ENCODE assay signal across 7 cellular contexts in the genomic region with DNA sequence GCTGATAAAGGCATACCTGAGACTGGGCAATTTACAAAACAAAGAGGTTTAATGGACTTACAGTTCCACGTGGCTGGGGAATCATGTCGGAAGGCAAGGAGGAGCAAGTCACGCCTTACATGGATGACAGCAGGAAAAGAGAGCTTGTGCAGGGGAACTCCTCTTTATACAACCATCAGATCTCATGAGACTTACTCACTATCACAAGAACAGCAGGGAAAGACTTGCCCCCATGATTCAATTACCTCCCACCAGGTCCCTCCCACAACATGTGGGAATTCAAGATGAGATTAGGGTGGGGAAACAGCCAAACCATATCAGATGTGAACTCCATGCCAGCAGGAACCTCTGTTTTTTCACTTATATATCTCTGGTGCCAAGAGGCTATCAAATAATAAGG. TPM values are rescaled to one million over a fixed set of nuclear protein-coding genes. Genes with fewer than 3 reads are reported as not detected.
DNase-seq lines count a peak whose midpoint lies in the region; ATAC-seq, FAIRE-seq and TF ChIP-seq lines count a peak whose summit lies in the region.
"Not testable (repeated sequence)": the region's sequence is repeated elsewhere in the genome, so short reads cannot be mapped to it uniquely, and the experiment has no call there.

No MANE protein-coding gene starts in this region.

- H3K27me3 ChIP-seq in GM23338 (ENCODE audit: insufficient read depth); astrocyte (ENCODE audit: insufficient read depth, low read length); endodermal cell (ENCODE audit: control insufficient read depth, insufficient read depth, low read length, poor library complexity, severe bottlenecking); gastrocnemius medialis; aorta (ENCODE audit: control insufficient read depth in 1 of 2, insufficient read depth in 2 of 2, low read length in 1 of 2): not testable (repeated sequence)

- FAIRE-seq in astrocyte (lab: Jason Lieb, UNC), result not testable (repeated sequence)

- not testable (repeated sequence) for H3K4me3 Mint-ChIP-seq in GM23338; T-helper 17 cell; astrocyte (ENCODE audit: unreplicated experiment); endodermal cell

- H3K79me2 ChIP-seq in GM23338 (replicated peaks; ENCODE audit: insufficient read depth); astrocyte (ENCODE audit: insufficient read depth, low read length): not testable (repeated sequence)

- H3F3A ChIP-seq in GM23338 (replicated peaks; ENCODE audit: low read depth), result not testable (repeated sequence)

- intact Hi-C loops in gastrocnemius medialis (cut with DNase I; ENCODE audit: low total_unique reads), result not testable (repeated sequence)
- intact Hi-C loops in aorta (cut with DNase I), result loop anchor here in 1 of 2 donors (5.0 kb wide), 1 partner anchor 43 kb away; no protein-coding TSS in a partner anchor

- in situ Hi-C loops in gastrocnemius medialis (cut with MboI; ENCODE audit: low sequenced_read_pairs in 4 of 4), result not testable (repeated sequence)

- ATAC-seq in GM23338; T-helper 17 cell; gastrocnemius medialis; aorta (ENCODE audit: low FRiP score): not testable (repeated sequence)

- 46% methylated on average over 2 to 3 of the region's 3 CpGs for WGBS in endodermal cell (ENCODE audit: insufficient coverage in 1 of 2, insufficient read length in 1 of 2), 2 experiments
- WGBS in aorta, 2 donors, result 46 to 62% methylated on average over 3 of the region's 3 CpGs

- not testable (repeated sequence) for H3K27me3 Mint-ChIP-seq in GM23338 (ENCODE audit: insufficient read depth, low read depth, poor library complexity); astrocyte (ENCODE audit: low read depth, unreplicated experiment); endodermal cell (ENCODE audit: insufficient read depth)
- peaks cover 66% of the 10 kb centered on the region for H3K27me3 Mint-ChIP-seq in T-helper 17 cell

- DNase-seq in GM23338 (ENCODE audit: low spot score); T-helper 17 cell; gastrocnemius medialis; aorta: not testable (repeated sequence)
- DNase-seq in NCI-H82 (lab: John Stamatoyannopoulos, UW) (peak; percentile 42), astrocyte (ENCODE audit: low read depth) (peak; percentile 36), endodermal cell (peak; percentile 71)

- TF ChIP-seq CTCF in GM23338 (conservative IDR thresholded peaks at IDR 0.05; ENCODE audit: low read depth in 2 of 2); astrocyte (IDR thresholded peaks at IDR 0.05; ENCODE audit: insufficient read depth, low read depth, low read length); endodermal cell (conservative IDR thresholded peaks at IDR 0.05); gastrocnemius medialis (IDR thresholded peaks at IDR 0.05 in 4 of 5, conservative IDR thresholded peaks at IDR 0.05 in 1 of 5): not testable (repeated sequence)

- peaks cover 20% of the 10 kb centered on the region for H3K4me1 ChIP-seq in GM23338 (ENCODE audit: insufficient read depth)
- H3K4me1 ChIP-seq in astrocyte (ENCODE audit: insufficient read depth, low read length); endodermal cell (ENCODE audit: control insufficient read depth, insufficient read depth, low read length); aorta (ENCODE audit: control insufficient read depth in 1 of 2, insufficient read depth in 2 of 2, low read length in 2 of 2): not testable (repeated sequence)
- peaks cover 8 to 11% of the 10 kb centered on the region in 2 donors for H3K4me1 ChIP-seq in gastrocnemius medialis

- H3K9ac ChIP-seq in astrocyte (ENCODE audit: low read length); endodermal cell (ENCODE audit: extremely low read depth, low read length, poor library complexity, severe bottlenecking): not testable (repeated sequence)

- H2AFZ ChIP-seq in GM23338; astrocyte (ENCODE audit: low read depth, low read length): not testable (repeated sequence)

- not testable (repeated sequence) for H3K27ac ChIP-seq in GM23338 (ENCODE audit: low read depth); astrocyte (ENCODE audit: low read depth, low read length); endodermal cell (ENCODE audit: low read depth, low read length)
- peak overlapping the region; percentile 65 to 84 (median 72) for H3K27ac ChIP-seq in gastrocnemius medialis
- peak overlapping the region; percentile 49 to 52 for H3K27ac ChIP-seq in aorta (ENCODE audit: low read depth in 1 of 2, low read length in 2 of 2)

- H3K36me3 Mint-ChIP-seq in GM23338 (ENCODE audit: low read depth), result peaks cover 20% of the 10 kb centered on the region
- H3K36me3 Mint-ChIP-seq in T-helper 17 cell (ENCODE audit: low read depth); astrocyte (ENCODE audit: low read depth, unreplicated experiment); endodermal cell (ENCODE audit: low read depth): not testable (repeated sequence)

- H3K9me3 ChIP-seq in T-helper 17 cell (ENCODE audit: control insufficient read depth, low read length, poor library complexity, severe bottlenecking); astrocyte (ENCODE audit: insufficient read depth, low read depth, low read length); gastrocnemius medialis; aorta (ENCODE audit: control insufficient read depth, low read length): not testable (repeated sequence)
- H3K9me3 ChIP-seq in endodermal cell (ENCODE audit: control insufficient read depth, low read length), result peaks cover 17% of the 10 kb centered on the region

- not testable (repeated sequence) for TF ChIP-seq POLR2A in gastrocnemius medialis (IDR thresholded peaks at IDR 0.05)

- not testable (repeated sequence) for H3K4me2 ChIP-seq in GM23338; astrocyte (ENCODE audit: low read length)

- not testable (repeated sequence) for H3K36me3 ChIP-seq in GM23338 (ENCODE audit: insufficient read depth); astrocyte (ENCODE audit: insufficient read depth, low read length); endodermal cell (ENCODE audit: control insufficient read depth, insufficient read depth, low read length); gastrocnemius medialis; aorta (ENCODE audit: control insufficient read depth in 1 of 2, insufficient read depth in 2 of 2, low read length in 1 of 2)

- H3K9me3 Mint-ChIP-seq in GM23338 (peaks cover 19% of the 10 kb centered on the region), endodermal cell (peaks cover 38% of the 10 kb centered on the region)
- not testable (repeated sequence) for H3K9me3 Mint-ChIP-seq in astrocyte (ENCODE audit: unreplicated experiment)

- H3K4me1 Mint-ChIP-seq in GM23338 (peaks cover 13% of the 10 kb centered on the region), endodermal cell (peaks cover 16% of the 10 kb centered on the region)
- not testable (repeated sequence) for H3K4me1 Mint-ChIP-seq in T-helper 17 cell; astrocyte (ENCODE audit: low read depth, unreplicated experiment)

- not testable (repeated sequence) for H3K27ac Mint-ChIP-seq in GM23338; astrocyte (ENCODE audit: unreplicated experiment)
- H3K27ac Mint-ChIP-seq in T-helper 17 cell (peak overlapping the region; percentile 24), endodermal cell (peak overlapping the region; percentile 12)

- H4K20me1 ChIP-seq in GM23338 (replicated peaks; ENCODE audit: insufficient read depth); astrocyte (ENCODE audit: insufficient read depth, low read length): not testable (repeated sequence)

- not testable (repeated sequence) for H3K4me3 ChIP-seq in GM23338; astrocyte (ENCODE audit: insufficient read depth, low read depth, low read length); endodermal cell (ENCODE audit: low read length); gastrocnemius medialis; aorta (ENCODE audit: low read length in 2 of 2)

- not testable (repeated sequence) for H3K9me2 ChIP-seq in GM23338 (ENCODE audit: insufficient read depth)

TF ChIP-seq in GM23338, 12 proteins besides CTCF, POLR2A, EP300 and RAD21:
- TF ChIP-seq, protein P1, sequence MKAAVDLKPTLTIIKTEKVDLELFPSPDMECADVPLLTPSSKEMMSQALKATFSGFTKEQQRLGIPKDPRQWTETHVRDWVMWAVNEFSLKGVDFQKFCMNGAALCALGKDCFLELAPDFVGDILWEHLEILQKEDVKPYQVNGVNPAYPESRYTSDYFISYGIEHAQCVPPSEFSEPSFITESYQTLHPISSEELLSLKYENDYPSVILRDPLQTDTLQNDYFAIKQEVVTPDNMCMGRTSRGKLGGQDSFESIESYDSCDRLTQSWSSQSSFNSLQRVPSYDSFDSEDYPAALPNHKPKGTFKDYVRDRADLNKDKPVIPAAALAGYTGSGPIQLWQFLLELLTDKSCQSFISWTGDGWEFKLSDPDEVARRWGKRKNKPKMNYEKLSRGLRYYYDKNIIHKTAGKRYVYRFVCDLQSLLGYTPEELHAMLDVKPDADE (IDR thresholded peaks at IDR 0.05), result 0 out of 2 replicates have a peak, but pooled peaks have one; percentile 20

RNA-seq across cellular contexts. Expression of gene ZNF532, which starts 34.8 kb away (rescaled TPM):
- total RNA-seq in GM23338 (2014; rRNA removed; shearing (Covaris generic)), result 216 and 225 TPM in 2 replicates
- polyA plus RNA-seq in GM23338 (2016; fragmentation: Nextera tagmentation; extraction: Ambion mirVana) (49.8 and 51.5 TPM in 2 replicates), aorta (10 to 100 TPM; 19.3 to 43.4 TPM)
- total RNA-seq in T-helper 17 cell (10 to 100 TPM; 12.9 to 17.7 TPM), astrocyte (128 and 135 TPM in 2 replicates), endodermal cell (100 to 1,000 TPM; 138 to 207 TPM), gastrocnemius medialis (100 to 1,000 TPM in 1 of 4 donors, 10 to 100 TPM in 3; 54.7 to 124 (median 91.2) TPM), aorta (100 to 1,000 TPM; 183 to 194 TPM)
- polyA plus RNA-seq in endodermal cell (2013, experiment 1 of 2), result 164 TPM
- polyA plus RNA-seq in endodermal cell (2013, experiment 2 of 2), result 157 TPM
